ENCODE assay signal across 12 cellular contexts in the genomic region with DNA sequence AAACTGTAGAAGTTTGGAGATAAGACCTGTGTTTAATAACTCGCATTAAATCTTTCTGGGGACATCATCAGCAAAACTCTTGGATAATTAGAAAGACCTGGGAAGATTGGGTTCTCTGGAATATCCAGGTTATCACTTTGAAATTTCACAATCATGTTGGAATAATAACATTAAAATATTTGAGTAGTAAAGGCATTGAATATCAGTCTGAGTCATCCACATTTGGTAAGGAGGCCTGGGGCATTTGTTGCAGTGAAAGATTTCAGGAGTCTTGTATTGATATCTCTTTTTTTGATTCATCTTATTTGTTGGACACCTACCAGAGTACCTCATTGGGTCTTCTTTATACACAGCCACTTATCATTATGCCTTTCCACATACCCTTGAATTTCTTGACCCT.
DNase-seq lines count a peak whose midpoint lies in the region; ATAC-seq and TF ChIP-seq lines count a peak whose summit lies in the region.
"Had no signal": no experiment of that assay in that cellular context is flagged by ENCODE, and none has a peak within 500 bp of the region (broad histone marks: within the 10 kb centered on the region; RNA-seq: fewer than 3 reads in every experiment).

No MANE protein-coding gene starts in this region.

- H3K36me3 ChIP-seq in endodermal cell (ENCODE audit: control insufficient read depth, insufficient read depth, low read length), result peaks cover 55% of the 10 kb centered on the region
- no peaks in the 10 kb centered on the region for H3K36me3 ChIP-seq in smooth muscle cell (ENCODE audit: low read depth)

- H3K4me3 Mint-ChIP-seq in endodermal cell, result no peak overlapping the region
- H3K4me3 Mint-ChIP-seq: nephron progenitor cell had no signal

- no peaks in the 10 kb centered on the region for H3K27me3 ChIP-seq in endodermal cell (ENCODE audit: control insufficient read depth, insufficient read depth, low read length, poor library complexity, severe bottlenecking)
- no peaks in the 10 kb centered on the region for H3K27me3 ChIP-seq in smooth muscle cell (ENCODE audit: low read depth)

- WGBS in endodermal cell (ENCODE audit: insufficient coverage in 1 of 2, insufficient read length in 1 of 2), 2 experiments, result 100% methylated on average over 1 of the region's 1 CpG
- 100% methylated on average over 1 of the region's 1 CpG for WGBS in smooth muscle cell (ENCODE audit: low lambda C conversion rate)

- no peaks in the 10 kb centered on the region for H3F3A ChIP-seq in smooth muscle cell (ENCODE audit: low read depth)

- no peaks in the 10 kb centered on the region for H3K79me2 ChIP-seq in smooth muscle cell (ENCODE audit: low read depth)

- H3K4me1 Mint-ChIP-seq in endodermal cell, result peaks cover 19% of the 10 kb centered on the region
- H3K4me1 Mint-ChIP-seq: nephron progenitor cell had no signal

- H3K4me1 ChIP-seq in endodermal cell (ENCODE audit: control insufficient read depth, insufficient read depth, low read length) (peaks cover 7% of the 10 kb centered on the region), smooth muscle cell (ENCODE audit: low read depth) (peaks cover 7% of the 10 kb centered on the region)

- H3K27me3 Mint-ChIP-seq in endodermal cell (ENCODE audit: insufficient read depth), result no peaks in the 10 kb centered on the region

- H2AFZ ChIP-seq in smooth muscle cell (ENCODE audit: low read depth), result no peak overlapping the region

- H3K9me3 ChIP-seq in endodermal cell (ENCODE audit: control insufficient read depth, low read length), result no peaks in the 10 kb centered on the region
- H3K9me3 ChIP-seq in smooth muscle cell (replicated peaks; ENCODE audit: low read depth), result no peaks in the 10 kb centered on the region

- peaks cover 20% of the 10 kb centered on the region for H3K36me3 Mint-ChIP-seq in endodermal cell (ENCODE audit: low read depth)

- TF ChIP-seq CTCF in endodermal cell (conservative IDR thresholded peaks at IDR 0.05) (no peak), smooth muscle cell (IDR thresholded peaks at IDR 0.05; ENCODE audit: borderline replicate concordance, insufficient read depth, poor library complexity, severe bottlenecking) (no peak)

- H3K27ac ChIP-seq in endodermal cell (ENCODE audit: low read depth, low read length), result no peak overlapping the region
- H3K27ac ChIP-seq in smooth muscle cell (ENCODE audit: low read depth), result no peak overlapping the region

- no peaks in the 10 kb centered on the region for H3K9me3 Mint-ChIP-seq in endodermal cell
- H3K9me3 Mint-ChIP-seq: nephron progenitor cell had no signal

- H3K4me3 ChIP-seq in endodermal cell (ENCODE audit: low read length), result peak overlapping the region; percentile 22
- H3K4me3 ChIP-seq in smooth muscle cell, result no peak overlapping the region

- no peak overlapping the region for H3K27ac Mint-ChIP-seq in endodermal cell
- H3K27ac Mint-ChIP-seq: nephron progenitor cell had no signal

- H3K9ac ChIP-seq in endodermal cell (ENCODE audit: extremely low read depth, low read length, poor library complexity, severe bottlenecking) (no peak overlapping the region), smooth muscle cell (ENCODE audit: low read depth) (no peak overlapping the region)

- ATAC-seq in GM18498 (IDR thresholded peaks at IDR 0.05; ENCODE audit: unreplicated experiment), result no peak

- H4K20me1 ChIP-seq in smooth muscle cell (ENCODE audit: low read depth), result no peaks in the 10 kb centered on the region

- peak; percentile 60 for DNase-seq in EL
- DNase-seq in RPMI7951 (ENCODE audit: low read depth), result peak; percentile 24
- no peak for DNase-seq in endodermal cell
- DNase-seq in renal cortical epithelial cell (ENCODE audit: low read depth), result peak; percentile 26
- DNase-seq in NCI-H2107 (lab: John Stamatoyannopoulos, UW), result no peak
- DNase-seq in smooth muscle cell (lab: John Stamatoyannopoulos, UW; ENCODE audit: unreplicated experiment), result no peak
- no peak for DNase-seq in DMS114 treated with DMSO at 0.1 percent for 48 hours (lab: John Stamatoyannopoulos, UW; ENCODE audit: unreplicated experiment)
- DNase-seq: islet precursor cell, NCI-H82, nephron progenitor cell, SW 1271 had no signal

- no peak overlapping the region for H3K4me2 ChIP-seq in smooth muscle cell

Comparison
In these comparisons a context has a peak if more than half of its experiments do, and no peak if none do; other contexts are left out.
1. DNase-seq: peak in EL (single experiment), RPMI7951 (single experiment) and renal cortical epithelial cell (single experiment); none in endodermal cell (single experiment), NCI-H2107 (single experiment), smooth muscle cell (single experiment) and DMS114 treated with DMSO at 0.1 percent for 48 hours (single experiment).